ENCODE assay signal across 8 cellular contexts in the genomic region with DNA sequence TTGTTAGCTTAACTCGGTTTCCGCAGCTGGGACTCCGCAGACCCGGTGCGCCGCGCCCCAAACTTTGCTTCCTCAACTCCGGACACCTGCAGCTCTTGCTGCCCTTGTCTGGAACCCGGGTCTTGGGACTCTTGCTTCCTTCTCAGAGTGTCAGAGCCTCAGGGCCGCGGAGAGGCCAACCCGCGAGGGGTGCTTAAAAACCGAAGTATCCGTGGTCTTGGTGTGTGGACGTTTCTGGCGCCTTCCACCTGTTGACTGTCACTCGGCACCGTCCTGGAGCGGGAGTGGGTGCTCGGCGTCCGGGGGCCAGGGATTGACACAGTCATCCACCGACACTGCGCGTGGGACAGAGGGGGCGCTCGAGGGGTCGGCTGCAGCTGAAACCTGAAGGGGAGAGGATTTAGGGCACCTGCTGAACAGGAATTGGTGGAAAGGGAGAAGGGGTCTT. TPM values are rescaled to one million over a fixed set of nuclear protein-coding genes. Genes with fewer than 3 reads are reported as not detected.
DNase-seq lines count a peak whose midpoint lies in the region; ATAC-seq and TF ChIP-seq lines count a peak whose summit lies in the region.

No MANE protein-coding gene starts in this region.

- intact Hi-C loops in PC-9 (cut with micrococcal nuclease; ENCODE audit: unreplicated experiment) = loop anchor here (5.0 kb wide), 1 partner anchor 72 kb away; no protein-coding TSS in a partner anchor
- intact Hi-C loops in left ventricle myocardium inferior (cut with micrococcal nuclease) = no loop called here
- intact Hi-C loops in aorta (cut with DNase I) = loop anchor here in 1 of 2 donors (2.0 to 10.0 kb wide), 2 partner anchors 70 to 430 kb away; no protein-coding TSS in a partner anchor

- H3K9me3 ChIP-seq in PC-9 (ENCODE audit: insufficient read depth, low read depth) (no peaks in the 10 kb centered on the region), left ventricle myocardium inferior (replicated peaks) (no peaks in the 10 kb centered on the region), aorta (ENCODE audit: control insufficient read depth, low read length) (no peaks in the 10 kb centered on the region)

- peak overlapping the region; percentile 98 for H2AFZ ChIP-seq in PC-9

- H3K79me2 ChIP-seq in PC-9 (ENCODE audit: low read depth) = peaks cover 20% of the 10 kb centered on the region

- no peaks in the 10 kb centered on the region for H4K20me1 ChIP-seq in PC-9 (ENCODE audit: insufficient read depth)

- DNase-seq in NCI-H2171 treated with DMSO at 0.1 percent for 48 hours (lab: John Stamatoyannopoulos, UW) = peak; percentile 23
- DNase-seq in NCI-H2171 (lab: John Stamatoyannopoulos, UW) = no peak
- DNase-seq in PC-9 = peak in 1 of 2 experiments; percentile 65
- peak; percentile 67 for DNase-seq in activated naive CD4-positive, alpha-beta T cell treated with anti-CD3 and anti-CD28 coated beads, Interleukin-2, amount 50 U/mL, for 16 hours
- peak; percentile 69 for DNase-seq in left ventricle myocardium inferior
- peak; percentile 82 for DNase-seq in retina
- DNase-seq in aorta = peak; percentile 81 to 92

- peak overlapping the region; percentile 62 for H3K27ac ChIP-seq in PC-9
- peak overlapping the region; percentile 95 for H3K27ac ChIP-seq in left ventricle myocardium inferior (replicated peaks)
- peak overlapping the region; percentile 10 to 83 for H3K27ac ChIP-seq in aorta (ENCODE audit: low read depth in 1 of 2, low read length in 2 of 2)

- 0 to 1% methylated on average over 29 of the region's 29 CpGs for WGBS in aorta, 2 donors

- H3F3A ChIP-seq in PC-9 (ENCODE audit: insufficient read depth, low read depth) = peaks cover 12% of the 10 kb centered on the region

- H3K27me3 ChIP-seq in PC-9 (ENCODE audit: insufficient read depth, low read depth) = no peaks in the 10 kb centered on the region
- H3K27me3 ChIP-seq in left ventricle myocardium inferior (ENCODE audit: low read depth) = no peaks in the 10 kb centered on the region
- no peaks in the 10 kb centered on the region for H3K27me3 ChIP-seq in aorta (ENCODE audit: control insufficient read depth in 1 of 2, insufficient read depth in 2 of 2, low read length in 1 of 2)

- CTCF ChIA-PET in PC-9 (lab: Charles Lee) = no interaction called here

- H3K9me2 ChIP-seq in PC-9 (ENCODE audit: insufficient read depth) = no peaks in the 10 kb centered on the region

- ATAC-seq in HG02970 (IDR thresholded peaks at IDR 0.05; ENCODE audit: low FRiP score, unreplicated experiment) (peak; percentile 51), aorta (ENCODE audit: low FRiP score) (peak; percentile 70)

- TSS peak; percentile 43 for BruUV-seq in PC-9 (replicated peaks; lab: Mats Ljungman, UMichigan)

- peak; percentile 59 for TF ChIP-seq CTCF in PC-9 (conservative IDR thresholded peaks at IDR 0.05)
- peak; percentile 62 for TF ChIP-seq CTCF in left ventricle myocardium inferior (IDR thresholded peaks at IDR 0.05; ENCODE audit: borderline replicate concordance)

- peaks cover 18% of the 10 kb centered on the region for H3K4me1 ChIP-seq in PC-9 (replicated peaks; ENCODE audit: insufficient read depth)
- peaks cover 51% of the 10 kb centered on the region for H3K4me1 ChIP-seq in left ventricle myocardium inferior
- H3K4me1 ChIP-seq in aorta (ENCODE audit: control insufficient read depth in 1 of 2, insufficient read depth in 2 of 2, low read length in 2 of 2) = peaks cover 3 to 5% of the 10 kb centered on the region in 2 donors

- H3K4me2 ChIP-seq in PC-9 = peak overlapping the region; percentile 87

- POLR2A ChIA-PET in PC-9 (lab: Charles Lee; ENCODE audit: unreplicated experiment) = no interaction called here

- peak overlapping the region; percentile 91 for H3K4me3 ChIP-seq in PC-9
- peak overlapping the region; percentile 84 for H3K4me3 ChIP-seq in left ventricle myocardium inferior
- H3K4me3 ChIP-seq in aorta (ENCODE audit: low read length in 2 of 2) = peak overlapping the region; percentile 61

- no peaks in the 10 kb centered on the region for H3K36me3 ChIP-seq in PC-9 (ENCODE audit: low read depth)
- H3K36me3 ChIP-seq in left ventricle myocardium inferior = no peaks in the 10 kb centered on the region
- H3K36me3 ChIP-seq in aorta (ENCODE audit: control insufficient read depth in 1 of 2, insufficient read depth in 2 of 2, low read length in 1 of 2) = no peaks in the 10 kb centered on the region

RNA-seq across cellular contexts. Expression of a gene that starts 0.4 kb away (rescaled TPM):
- 40.9 and 42.2 TPM in 2 replicates for total RNA-seq in PC-9 (2021)
- total RNA-seq in left ventricle myocardium inferior = 16.5 TPM
- 10 to 100 TPM; 44.5 to 49.3 TPM for total RNA-seq in aorta
- polyA plus RNA-seq in aorta = 10 to 100 TPM; 52.8 to 65.0 TPM

RNA-seq across cellular contexts. Expression of a gene that starts 48.0 kb away (rescaled TPM):
- 22.7 and 29.4 TPM in 2 replicates for total RNA-seq in PC-9 (2021)
- total RNA-seq in left ventricle myocardium inferior = 24.3 TPM
- total RNA-seq in aorta = 10 to 100 TPM; 46.8 to 47.3 TPM
- 10 to 100 TPM; 24.9 to 45.6 TPM for polyA plus RNA-seq in aorta
